In the genomic region with DNA sequence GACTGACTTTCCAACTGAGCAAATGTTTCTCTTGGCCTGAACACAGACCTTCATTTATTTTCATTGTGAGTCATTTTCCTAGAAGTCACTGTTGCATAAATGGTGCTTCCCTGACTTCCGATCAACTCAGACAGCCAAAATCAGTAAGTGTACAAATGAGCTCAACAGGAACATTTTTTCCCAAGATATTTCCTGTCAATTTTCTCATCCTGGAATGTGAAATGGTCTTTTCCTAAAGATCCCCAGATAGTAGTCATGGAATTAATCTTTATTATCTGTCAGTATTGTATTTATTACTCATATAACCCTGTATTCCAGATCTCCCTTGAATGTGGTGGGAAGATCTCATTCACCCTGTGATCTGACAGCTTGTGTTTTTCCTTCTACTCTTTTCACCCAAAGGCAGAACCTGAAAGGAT, we compare ENCODE assay signal across 1 cellular context.
TF ChIP-seq lines count a peak whose summit lies in the region.

No MANE protein-coding gene starts in this region.

TF ChIP-seq in WTC11, 78 proteins besides CTCF, POLR2A, EP300 and RAD21 (continued from another document):
- TF ChIP-seq, protein P1, sequence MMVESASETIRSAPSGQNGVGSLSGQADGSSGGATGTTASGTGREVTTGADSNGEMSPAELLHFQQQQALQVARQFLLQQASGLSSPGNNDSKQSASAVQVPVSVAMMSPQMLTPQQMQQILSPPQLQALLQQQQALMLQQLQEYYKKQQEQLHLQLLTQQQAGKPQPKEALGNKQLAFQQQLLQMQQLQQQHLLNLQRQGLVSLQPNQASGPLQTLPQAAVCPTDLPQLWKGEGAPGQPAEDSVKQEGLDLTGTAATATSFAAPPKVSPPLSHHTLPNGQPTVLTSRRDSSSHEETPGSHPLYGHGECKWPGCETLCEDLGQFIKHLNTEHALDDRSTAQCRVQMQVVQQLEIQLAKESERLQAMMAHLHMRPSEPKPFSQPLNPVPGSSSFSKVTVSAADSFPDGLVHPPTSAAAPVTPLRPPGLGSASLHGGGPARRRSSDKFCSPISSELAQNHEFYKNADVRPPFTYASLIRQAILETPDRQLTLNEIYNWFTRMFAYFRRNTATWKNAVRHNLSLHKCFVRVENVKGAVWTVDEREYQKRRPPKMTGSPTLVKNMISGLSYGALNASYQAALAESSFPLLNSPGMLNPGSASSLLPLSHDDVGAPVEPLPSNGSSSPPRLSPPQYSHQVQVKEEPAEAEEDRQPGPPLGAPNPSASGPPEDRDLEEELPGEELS (CRISPR knock-in tag; IDR thresholded peaks at IDR 0.05), result no peak
